ENCODE assay signal across 12 cellular contexts in the genomic region with DNA sequence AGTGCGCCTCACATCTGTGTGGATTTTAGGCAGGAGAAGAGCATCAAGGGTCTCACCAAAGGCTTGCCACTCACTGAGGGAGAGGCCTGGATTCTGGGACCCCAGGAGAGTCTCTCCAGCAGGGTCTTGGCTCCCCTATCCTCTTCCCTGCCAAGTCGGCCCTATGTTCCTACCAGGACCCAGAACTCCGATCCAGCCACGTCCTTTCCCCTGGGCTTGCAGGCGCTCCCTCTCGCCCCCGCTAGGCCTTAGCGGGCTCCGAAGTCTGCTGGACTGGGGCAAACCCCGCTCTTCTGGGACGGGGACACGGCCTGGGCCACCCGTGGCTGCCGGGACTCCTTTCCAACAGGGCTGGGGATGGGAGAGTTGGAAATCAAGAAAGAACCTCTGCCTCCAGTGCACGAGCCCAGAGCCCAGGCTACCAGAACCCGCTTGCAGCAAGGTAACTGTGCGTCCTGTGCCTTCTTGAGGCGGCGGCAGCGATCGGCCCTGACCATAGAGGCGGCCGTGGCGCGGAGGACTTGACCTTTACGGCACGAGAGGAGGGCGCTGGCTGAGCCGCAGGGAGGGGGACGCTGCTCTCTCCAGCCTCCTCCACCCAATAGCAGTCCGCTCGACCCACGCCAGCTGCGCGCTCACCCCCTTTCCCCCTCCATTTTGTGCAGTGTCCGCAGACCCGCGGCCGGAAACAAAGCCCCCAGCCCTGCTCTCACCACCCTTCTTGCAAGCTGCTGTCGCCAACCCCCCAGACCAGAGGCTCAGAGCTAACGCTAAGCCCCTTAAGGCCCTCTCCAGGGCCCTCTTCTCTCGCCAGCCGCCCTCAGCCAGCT. TPM values are rescaled to one million over a fixed set of nuclear protein-coding genes. Genes with fewer than 3 reads are reported as not detected.
A peak's percentile ranks its signal among the peaks of the same experiment; 100 is the strongest.
DNase-seq lines count a peak whose midpoint lies in the region; ATAC-seq, FAIRE-seq and TF ChIP-seq lines count a peak whose summit lies in the region.
"Had no signal": no experiment of that assay in that cellular context is flagged by ENCODE, and none has a peak within 500 bp of the region (broad histone marks: within the 10 kb centered on the region; RNA-seq: fewer than 3 reads in every experiment).

No MANE protein-coding gene starts in this region.

- H3K36me3 ChIP-seq in GM23338 (ENCODE audit: insufficient read depth): no peaks in the 10 kb centered on the region
- H3K36me3 ChIP-seq in kidney (ENCODE audit: control insufficient read depth in 1 of 2, insufficient read depth in 2 of 2, low read length in 2 of 2): no peaks in the 10 kb centered on the region

- H4K20me1 ChIP-seq in GM23338 (replicated peaks; ENCODE audit: insufficient read depth): peaks cover 36% of the 10 kb centered on the region

- no peak for FAIRE-seq in kidney (lab: Jason Lieb, UNC)

- no peak overlapping the region for H2AFZ ChIP-seq in GM23338

- peaks cover 95% of the 10 kb centered on the region for H3K27me3 Mint-ChIP-seq in GM23338 (ENCODE audit: insufficient read depth, low read depth, poor library complexity)
- peaks cover 89% of the 10 kb centered on the region for H3K27me3 Mint-ChIP-seq in activated CD4-positive, alpha-beta memory T cell treated with anti-CD3 and anti-CD28 coated beads, Interleukin-2, amount 10 ng/mL, durations not matched to agents 7 days and 5 days

- CTCF ChIA-PET in activated CD4-positive, alpha-beta memory T cell treated with anti-CD3 and anti-CD28 coated beads, Interleukin-2, amount 10 ng/mL, durations not matched to agents 7 days and 5 days (lab: Charles Lee): no interaction called here

- TF ChIP-seq CTCF in GM23338 (conservative IDR thresholded peaks at IDR 0.05; ENCODE audit: low read depth in 2 of 2): no peak
- TF ChIP-seq CTCF in kidney (IDR thresholded peaks at IDR 0.05; ENCODE audit: borderline replicate concordance, extremely low read depth, insufficient read depth): no peak

- H3K79me2 ChIP-seq in GM23338 (replicated peaks; ENCODE audit: insufficient read depth): no peaks in the 10 kb centered on the region

- peaks cover 43% of the 10 kb centered on the region for H3F3A ChIP-seq in GM23338 (replicated peaks; ENCODE audit: low read depth)

- H3K4me1 ChIP-seq in GM23338 (ENCODE audit: insufficient read depth): peaks cover 46% of the 10 kb centered on the region
- H3K4me1 ChIP-seq in kidney (ENCODE audit: control insufficient read depth in 1 of 2, insufficient read depth in 1 of 2, low read depth in 1 of 2, low read length in 2 of 2): peaks cover 0 to 2% of the 10 kb centered on the region in 2 donors

- no peaks in the 10 kb centered on the region for H3K9me2 ChIP-seq in GM23338 (ENCODE audit: insufficient read depth)

- H3K9me3 Mint-ChIP-seq in GM23338: no peaks in the 10 kb centered on the region; the same call in 2 of the 3 replicates
- H3K9me3 Mint-ChIP-seq in activated CD4-positive, alpha-beta memory T cell treated with anti-CD3 and anti-CD28 coated beads, Interleukin-2, amount 10 ng/mL, durations not matched to agents 7 days and 5 days: no peaks in the 10 kb centered on the region

- H3K36me3 Mint-ChIP-seq in GM23338 (ENCODE audit: low read depth): no peaks in the 10 kb centered on the region
- H3K36me3 Mint-ChIP-seq in activated CD4-positive, alpha-beta memory T cell treated with anti-CD3 and anti-CD28 coated beads, Interleukin-2, amount 10 ng/mL, durations not matched to agents 7 days and 5 days (ENCODE audit: low read depth): no peaks in the 10 kb centered on the region

- H3K4me2 ChIP-seq in GM23338: peak overlapping the region; percentile 48; the same call in 1 of the 2 replicates

- H3K4me3 ChIP-seq in GM23338 (peak overlapping the region; percentile 40), kidney (ENCODE audit: low read length in 2 of 2) (no peak overlapping the region), skin epidermis (peak overlapping the region in 4 of 7 experiments; percentile 18 to 33 (median 25))

- intact Hi-C loops in kidney (cut with DNase I): no loop called here

- peaks cover 24% of the 10 kb centered on the region for H3K4me1 Mint-ChIP-seq in GM23338
- peaks cover 30% of the 10 kb centered on the region for H3K4me1 Mint-ChIP-seq in activated CD4-positive, alpha-beta memory T cell treated with anti-CD3 and anti-CD28 coated beads, Interleukin-2, amount 10 ng/mL, durations not matched to agents 7 days and 5 days

- peak overlapping the region; percentile 52 for H3K4me3 Mint-ChIP-seq in GM23338
- H3K4me3 Mint-ChIP-seq in activated CD4-positive, alpha-beta memory T cell treated with anti-CD3 and anti-CD28 coated beads, Interleukin-2, amount 10 ng/mL, durations not matched to agents 7 days and 5 days: no peak overlapping the region

- no peaks in the 10 kb centered on the region for H3K9me3 ChIP-seq in kidney (ENCODE audit: control insufficient read depth in 1 of 2, low read length in 2 of 2)
- H3K9me3 ChIP-seq: testis had no signal

- peaks cover 100% of the 10 kb centered on the region for H3K27me3 ChIP-seq in GM23338 (ENCODE audit: insufficient read depth)
- H3K27me3 ChIP-seq: testis had no signal

- no peak overlapping the region for H3K9ac ChIP-seq in kidney (ENCODE audit: low read length in 2 of 2)

- ATAC-seq in GM23338: peak; percentile 21
- ATAC-seq: Panc1 had no signal

- H3K27ac Mint-ChIP-seq in GM23338: no peak overlapping the region
- peak overlapping the region; percentile 21 for H3K27ac Mint-ChIP-seq in activated CD4-positive, alpha-beta memory T cell treated with anti-CD3 and anti-CD28 coated beads, Interleukin-2, amount 10 ng/mL, durations not matched to agents 7 days and 5 days

- DNase-seq in GM23338 (ENCODE audit: low spot score) (peak; percentile 74), kidney (peak; percentile 72), OCI-M1 (lab: John Stamatoyannopoulos, UW) (no peak), NCI-H1105 (lab: John Stamatoyannopoulos, UW) (no peak), germinal center (ENCODE audit: low spot score) (no peak), NCI-H774 (lab: John Stamatoyannopoulos, UW) (no peak)
- no peak for DNase-seq in activated CD4-positive, alpha-beta memory T cell treated with anti-CD3 and anti-CD28 coated beads, Interleukin-2, amount 10 ng/mL, durations not matched to agents 7 days and 5 days
- DNase-seq: KG1, testis had no signal

- POLR2A ChIA-PET in activated CD4-positive, alpha-beta memory T cell treated with anti-CD3 and anti-CD28 coated beads, Interleukin-2, amount 10 ng/mL, durations not matched to agents 7 days and 5 days (lab: Charles Lee): no interaction called here

- H3K27ac ChIP-seq in GM23338 (ENCODE audit: low read depth) (no peak overlapping the region), kidney (ENCODE audit: low read depth in 2 of 2, low read length in 2 of 2) (no peak overlapping the region), skin epidermis (peak overlapping the region in 4 of 21 experiments; percentile 67 to 78 (median 70))
- H3K27ac ChIP-seq: testis had no signal

TF ChIP-seq in GM23338, 12 proteins besides CTCF, POLR2A, EP300 and RAD21:
- peak; percentile 88 for TF ChIP-seq EZH2 (IDR thresholded peaks at IDR 0.05; ENCODE audit: low read depth, unreplicated experiment)
- TF ChIP-seq JUNB (IDR thresholded peaks at IDR 0.05; ENCODE audit: unreplicated experiment): no peak
- TF ChIP-seq EZH2phosphoT487 (IDR thresholded peaks at IDR 0.05; ENCODE audit: unreplicated experiment): peak; percentile 97

RNA-seq across cellular contexts. Expression of a gene that starts 6.9 kb away (rescaled TPM):
- total RNA-seq in GM23338 (2014; rRNA removed; shearing (Covaris generic)): not detected in 2 replicates
- polyA plus RNA-seq in GM23338 (2016; fragmentation: Nextera tagmentation; extraction: Ambion mirVana) (not detected in 2 replicates), kidney (ENCODE audit: insufficient read depth, low read depth, low replicate concordance) (5.5 TPM)
- not detected for total RNA-seq in activated CD4-positive, alpha-beta memory T cell treated with anti-CD3 and anti-CD28 coated beads, Interleukin-2, amount 10 ng/mL, durations not matched to agents 7 days and 5 days
- 5.2 TPM for total RNA-seq in kidney
- total RNA-seq: pulmonary artery endothelial cell had no signal

RNA-seq across cellular contexts. Expression of a gene that starts 8.0 kb away (rescaled TPM):
- not detected in 2 replicates for total RNA-seq in GM23338 (2014; rRNA removed; shearing (Covaris generic))
- polyA plus RNA-seq in GM23338 (2016; fragmentation: Nextera tagmentation; extraction: Ambion mirVana) (not detected in 2 replicates), kidney (ENCODE audit: insufficient read depth, low read depth, low replicate concordance) (0.17 TPM)
- total RNA-seq in activated CD4-positive, alpha-beta memory T cell treated with anti-CD3 and anti-CD28 coated beads, Interleukin-2, amount 10 ng/mL, durations not matched to agents 7 days and 5 days: not detected
- total RNA-seq in kidney: 0.44 TPM
- total RNA-seq: pulmonary artery endothelial cell, testis had no signal

RNA-seq across cellular contexts. Expression of a gene that starts 17.8 kb away (rescaled TPM):
- not detected in 2 replicates for total RNA-seq in GM23338 (2014; rRNA removed; shearing (Covaris generic))
- not detected in 2 replicates for polyA plus RNA-seq in GM23338 (2016; fragmentation: Nextera tagmentation; extraction: Ambion mirVana)
- not detected for total RNA-seq in activated CD4-positive, alpha-beta memory T cell treated with anti-CD3 and anti-CD28 coated beads, Interleukin-2, amount 10 ng/mL, durations not matched to agents 7 days and 5 days
- total RNA-seq in kidney: 16.3 TPM
- 17.9 TPM for polyA plus RNA-seq in kidney (ENCODE audit: insufficient read depth, low read depth, low replicate concordance)

RNA-seq across cellular contexts. Expression of a gene that starts 26.6 kb away (rescaled TPM):
- not detected in 2 replicates for total RNA-seq in GM23338 (2014; rRNA removed; shearing (Covaris generic))
- not detected in 2 replicates for polyA plus RNA-seq in GM23338 (2016; fragmentation: Nextera tagmentation; extraction: Ambion mirVana)
- total RNA-seq in activated CD4-positive, alpha-beta memory T cell treated with anti-CD3 and anti-CD28 coated beads, Interleukin-2, amount 10 ng/mL, durations not matched to agents 7 days and 5 days: not detected
- total RNA-seq in kidney: 36.8 TPM
- 36.7 TPM for polyA plus RNA-seq in kidney (ENCODE audit: insufficient read depth, low read depth, low replicate concordance)

RNA-seq across cellular contexts. Expression of a gene that starts 35.5 kb away (rescaled TPM):
- total RNA-seq in GM23338 (2014; rRNA removed; shearing (Covaris generic)): not detected in 2 replicates
- polyA plus RNA-seq in GM23338 (2016; fragmentation: Nextera tagmentation; extraction: Ambion mirVana) (0.24 TPM in 1 of 2 replicates, not detected in the other), kidney (ENCODE audit: insufficient read depth, low read depth, low replicate concordance) (23.8 TPM)
- not detected for total RNA-seq in activated CD4-positive, alpha-beta memory T cell treated with anti-CD3 and anti-CD28 coated beads, Interleukin-2, amount 10 ng/mL, durations not matched to agents 7 days and 5 days
- 31.3 TPM for total RNA-seq in kidney

Comparison
In these comparisons a context has a peak if more than half of its experiments do, and no peak if none do; other contexts are left out.
1. DNase-seq: peak in GM23338 (single experiment) and kidney (single experiment); none in activated CD4-positive, alpha-beta memory T cell treated with anti-CD3 and anti-CD28 coated beads, Interleukin-2, amount 10 ng/mL, durations not matched to agents 7 days and 5 days (single experiment), OCI-M1 (single experiment), NCI-H1105 (single experiment), germinal center (single experiment) and NCI-H774 (single experiment).
2. H3K4me3 ChIP-seq: peak in GM23338 (single experiment) and skin epidermis (4 of 7); none in kidney (0 of 2).
3. RNA of a gene that starts 17.8 kb away (total RNA-seq): 16.3 TPM in kidney (single experiment); not detected in activated CD4-positive, alpha-beta memory T cell treated with anti-CD3 and anti-CD28 coated beads, Interleukin-2, amount 10 ng/mL, durations not matched to agents 7 days and 5 days and not detected in GM23338; every median in the first group is over 10 times any median in the second.